16 cellular contexts compared by ENCODE assay signal in genomic region chr18:67425724-67426123, GRCh38.
A peak's percentile ranks its signal among the peaks of the same experiment; 100 is the strongest.
DNase-seq lines count a peak whose midpoint lies in the region; ATAC-seq and TF ChIP-seq lines count a peak whose summit lies in the region.
"Had no signal": no experiment of that assay in that cellular context is flagged by ENCODE, and none has a peak within 500 bp of the region (broad histone marks: within the 10 kb centered on the region; RNA-seq: fewer than 3 reads in every experiment).

No MANE protein-coding gene starts in this region.

- peaks cover 2% of the 10 kb centered on the region for H3K27me3 Mint-ChIP-seq in activated CD4-positive, alpha-beta T cell treated with anti-CD3 and anti-CD28 coated beads for 36 hours
- H3K27me3 Mint-ChIP-seq in Caco-2 (ENCODE audit: insufficient read depth, unreplicated experiment), result no peaks in the 10 kb centered on the region

- DNase-seq in activated CD4-positive, alpha-beta T cell treated with anti-CD3 and anti-CD28 coated beads for 36 hours, result no peak
- DNase-seq in activated CD4-positive, alpha-beta T cell treated with anti-CD3 and anti-CD28 coated beads, Interleukin-2, amount 50 U/mL, for 48 hours, result no peak
- peak; percentile 19 for DNase-seq in OCI-M1 (lab: John Stamatoyannopoulos, UW)
- DNase-seq in epithelial cell of proximal tubule (ENCODE audit: low read depth), result peak; percentile 6
- no peak for DNase-seq in stimulated activated effector memory CD8-positive, alpha-beta T cell treated with anti-CD3 and anti-CD28 coated beads, Interleukin-12 subunit alpha, Interleukin-12 subunit beta, amount 100 ng/mL, for 72 hours (ENCODE audit: low spot score in 2 of 2)
- DNase-seq in MV-4-11 (lab: John Stamatoyannopoulos, UW), result no peak
- DNase-seq in Caco-2, result no peak
- no peak for DNase-seq in dorsolateral prefrontal cortex
- DNase-seq: NCI-H1105, NCI-H82, uterus had no signal

- intact Hi-C loops in activated CD4-positive, alpha-beta T cell treated with anti-CD3 and anti-CD28 coated beads for 36 hours (cut with DNase I, micrococcal nuclease), result no loop called here
- intact Hi-C loops in Caco-2 (cut with micrococcal nuclease; ENCODE audit: unreplicated experiment), result no loop called here
- intact Hi-C loops in dorsolateral prefrontal cortex (cut with DNase I), result no loop called here

- peak; percentile 90 for ATAC-seq in activated CD4-positive, alpha-beta T cell treated with anti-CD3 and anti-CD28 coated beads for 36 hours
- ATAC-seq in stimulated activated effector memory CD8-positive, alpha-beta T cell treated with anti-CD3 and anti-CD28 coated beads, Interleukin-12 subunit alpha, Interleukin-12 subunit beta, amount 100 ng/mL, for 72 hours, result peak; percentile 98
- ATAC-seq: gastroesophageal sphincter had no signal

- no TSS peak for BruUV-seq in Caco-2 (replicated peaks; lab: Mats Ljungman, UMichigan)

- CTCF ChIA-PET in activated CD4-positive, alpha-beta T cell treated with anti-CD3 and anti-CD28 coated beads for 36 hours (lab: Charles Lee), result no interaction called here
- CTCF ChIA-PET in Caco-2 (lab: Charles Lee), result no interaction called here

- H3K4me3 ChIP-seq in epithelial cell of proximal tubule (ENCODE audit: low read depth, low read length), result no peak overlapping the region
- no peak overlapping the region for H3K4me3 ChIP-seq in Caco-2 (ENCODE audit: low read depth, low read length)
- H3K4me3 ChIP-seq in dorsolateral prefrontal cortex, result no peak overlapping the region
- H3K4me3 ChIP-seq: gastroesophageal sphincter, lung, prostate gland, uterus had no signal

- no peak overlapping the region for H3K27ac ChIP-seq in dorsolateral prefrontal cortex
- H3K27ac ChIP-seq: gastroesophageal sphincter, prostate gland, uterus had no signal

- H3K9me3 ChIP-seq in Caco-2, result no peaks in the 10 kb centered on the region
- H3K9me3 ChIP-seq: prostate gland, uterus had no signal

- no peaks in the 10 kb centered on the region for H3K36me3 Mint-ChIP-seq in activated CD4-positive, alpha-beta T cell treated with anti-CD3 and anti-CD28 coated beads for 36 hours (ENCODE audit: low read depth)
- no peaks in the 10 kb centered on the region for H3K36me3 Mint-ChIP-seq in stimulated activated effector memory CD8-positive, alpha-beta T cell treated with anti-CD3 and anti-CD28 coated beads, Interleukin-12 subunit alpha, Interleukin-12 subunit beta, amount 100 ng/mL, for 72 hours
- peaks cover 5% of the 10 kb centered on the region for H3K36me3 Mint-ChIP-seq in Caco-2 (ENCODE audit: insufficient read depth, unreplicated experiment)
- H3K36me3 Mint-ChIP-seq: brain had no signal

- H3K36me3 ChIP-seq in Caco-2 (ENCODE audit: control insufficient read depth, insufficient read depth, low read length), result no peaks in the 10 kb centered on the region
- H3K36me3 ChIP-seq: gastroesophageal sphincter, prostate gland, uterus had no signal

- H3K4me1 Mint-ChIP-seq in activated CD4-positive, alpha-beta T cell treated with anti-CD3 and anti-CD28 coated beads for 36 hours, result no peaks in the 10 kb centered on the region
- H3K4me1 Mint-ChIP-seq in stimulated activated effector memory CD8-positive, alpha-beta T cell treated with anti-CD3 and anti-CD28 coated beads, Interleukin-12 subunit alpha, Interleukin-12 subunit beta, amount 100 ng/mL, for 72 hours, result no peaks in the 10 kb centered on the region
- H3K4me1 Mint-ChIP-seq in Caco-2 (ENCODE audit: low read depth, unreplicated experiment), result no peaks in the 10 kb centered on the region
- H3K4me1 Mint-ChIP-seq: brain had no signal

- TF ChIP-seq CTCF in epithelial cell of proximal tubule (conservative IDR thresholded peaks at IDR 0.05; ENCODE audit: low read depth, low read length) (no peak), Caco-2 (IDR thresholded peaks at IDR 0.05; ENCODE audit: insufficient read depth in 1 of 2, low read depth in 1 of 2, low read length in 1 of 2, severe bottlenecking in 1 of 2, unreplicated experiment in 1 of 2) (no peak), dorsolateral prefrontal cortex (IDR thresholded peaks at IDR 0.05 in 54 of 56, conservative IDR thresholded peaks at IDR 0.05 in 2 of 56; ENCODE audit: low read depth in 1 of 56, partially characterized antibody in 56 of 56) (no peak)

- POLR2A ChIA-PET in activated CD4-positive, alpha-beta T cell treated with anti-CD3 and anti-CD28 coated beads for 36 hours (lab: Charles Lee), result no interaction called here
- POLR2A ChIA-PET in Caco-2 (lab: Charles Lee), result no interaction called here

- no peaks in the 10 kb centered on the region for H3K4me1 ChIP-seq in Caco-2
- H3K4me1 ChIP-seq: gastroesophageal sphincter, prostate gland, uterus had no signal

- H3K27ac Mint-ChIP-seq in activated CD4-positive, alpha-beta T cell treated with anti-CD3 and anti-CD28 coated beads for 36 hours, result no peak overlapping the region
- H3K27ac Mint-ChIP-seq in stimulated activated effector memory CD8-positive, alpha-beta T cell treated with anti-CD3 and anti-CD28 coated beads, Interleukin-12 subunit alpha, Interleukin-12 subunit beta, amount 100 ng/mL, for 72 hours, result no peak overlapping the region
- no peak overlapping the region for H3K27ac Mint-ChIP-seq in Caco-2 (ENCODE audit: unreplicated experiment)
- H3K27ac Mint-ChIP-seq: brain; T-helper 1 cell treated with Interleukin-12 subunit alpha and Interleukin-12 subunit beta and Interleukin-4 antibody, amounts not matched to agents 30 μg/mL and 1 μg/mL, for 36 hours had no signal

- H3K9me3 Mint-ChIP-seq in activated CD4-positive, alpha-beta T cell treated with anti-CD3 and anti-CD28 coated beads for 36 hours (ENCODE audit: low read depth), result no peaks in the 10 kb centered on the region
- no peaks in the 10 kb centered on the region for H3K9me3 Mint-ChIP-seq in stimulated activated effector memory CD8-positive, alpha-beta T cell treated with anti-CD3 and anti-CD28 coated beads, Interleukin-12 subunit alpha, Interleukin-12 subunit beta, amount 100 ng/mL, for 72 hours
- no peaks in the 10 kb centered on the region for H3K9me3 Mint-ChIP-seq in Caco-2 (ENCODE audit: unreplicated experiment)
- H3K9me3 Mint-ChIP-seq: brain; T-helper 1 cell treated with Interleukin-12 subunit alpha and Interleukin-12 subunit beta and Interleukin-4 antibody, amounts not matched to agents 30 μg/mL and 1 μg/mL, for 36 hours had no signal

- no peak overlapping the region for H3K4me3 Mint-ChIP-seq in activated CD4-positive, alpha-beta T cell treated with anti-CD3 and anti-CD28 coated beads for 36 hours
- H3K4me3 Mint-ChIP-seq in stimulated activated effector memory CD8-positive, alpha-beta T cell treated with anti-CD3 and anti-CD28 coated beads, Interleukin-12 subunit alpha, Interleukin-12 subunit beta, amount 100 ng/mL, for 72 hours, result no peak overlapping the region
- no peak overlapping the region for H3K4me3 Mint-ChIP-seq in Caco-2 (ENCODE audit: unreplicated experiment)
- H3K4me3 Mint-ChIP-seq: brain; T-helper 1 cell treated with Interleukin-12 subunit alpha and Interleukin-12 subunit beta and Interleukin-4 antibody, amounts not matched to agents 30 μg/mL and 1 μg/mL, for 36 hours had no signal

- H3K27me3 ChIP-seq in Caco-2 (replicated peaks; ENCODE audit: control insufficient read depth, insufficient read depth, low read length), result no peaks in the 10 kb centered on the region
- no peaks in the 10 kb centered on the region for H3K27me3 ChIP-seq in dorsolateral prefrontal cortex
- H3K27me3 ChIP-seq: gastroesophageal sphincter, uterus had no signal

Comparison
In these comparisons a context has a peak if more than half of its experiments do, and no peak if none do; other contexts are left out.
1. DNase-seq: peak in OCI-M1 (single experiment) and epithelial cell of proximal tubule (single experiment); none in activated CD4-positive, alpha-beta T cell treated with anti-CD3 and anti-CD28 coated beads for 36 hours (single experiment), activated CD4-positive, alpha-beta T cell treated with anti-CD3 and anti-CD28 coated beads, Interleukin-2, amount 50 U/mL, for 48 hours (0 of 2), stimulated activated effector memory CD8-positive, alpha-beta T cell treated with anti-CD3 and anti-CD28 coated beads, Interleukin-12 subunit alpha, Interleukin-12 subunit beta, amount 100 ng/mL, for 72 hours (0 of 2), MV-4-11 (single experiment), Caco-2 (0 of 2) and dorsolateral prefrontal cortex (0 of 10).